ENCODE assay signal across 8 cellular contexts in the genomic region with DNA sequence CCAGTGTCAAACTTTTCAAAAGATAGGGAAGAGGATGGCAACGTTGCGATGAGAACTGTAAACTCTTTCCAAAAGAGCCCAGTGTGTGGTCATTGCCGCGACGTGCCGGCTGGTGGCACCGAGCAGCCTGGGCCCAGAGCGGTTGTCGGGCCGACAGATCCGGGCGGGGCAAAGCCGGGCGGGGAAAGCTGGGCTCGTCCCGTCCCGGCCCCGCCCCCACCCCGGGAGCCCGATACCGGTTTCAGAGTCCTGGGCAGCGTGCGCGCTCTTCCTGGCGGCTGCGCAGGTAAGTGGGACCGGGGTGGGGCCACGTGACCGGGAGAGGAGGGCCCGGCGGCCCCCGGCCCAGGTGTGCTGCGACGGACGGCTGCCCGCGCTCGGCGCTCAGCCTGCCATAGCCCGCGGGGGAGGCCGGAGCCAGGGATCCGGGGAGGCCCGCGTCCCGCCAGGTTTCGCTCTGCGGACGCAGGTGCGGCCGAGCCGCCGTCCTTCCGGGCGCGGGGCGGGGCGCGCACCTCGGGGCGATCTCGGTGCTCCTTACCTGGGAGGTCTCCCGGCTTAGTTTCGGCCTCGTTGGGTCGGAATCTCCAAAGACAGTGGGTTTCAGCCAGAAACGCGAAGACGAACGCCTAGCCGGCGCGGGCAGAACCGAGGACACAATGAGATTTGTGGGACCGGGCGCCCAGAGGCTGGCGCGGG. TPM values are rescaled to one million over a fixed set of nuclear protein-coding genes. Genes with fewer than 3 reads are reported as not detected.
DNase-seq lines count a peak whose midpoint lies in the region; ATAC-seq lines count a peak whose summit lies in the region.

A gene with protein sequence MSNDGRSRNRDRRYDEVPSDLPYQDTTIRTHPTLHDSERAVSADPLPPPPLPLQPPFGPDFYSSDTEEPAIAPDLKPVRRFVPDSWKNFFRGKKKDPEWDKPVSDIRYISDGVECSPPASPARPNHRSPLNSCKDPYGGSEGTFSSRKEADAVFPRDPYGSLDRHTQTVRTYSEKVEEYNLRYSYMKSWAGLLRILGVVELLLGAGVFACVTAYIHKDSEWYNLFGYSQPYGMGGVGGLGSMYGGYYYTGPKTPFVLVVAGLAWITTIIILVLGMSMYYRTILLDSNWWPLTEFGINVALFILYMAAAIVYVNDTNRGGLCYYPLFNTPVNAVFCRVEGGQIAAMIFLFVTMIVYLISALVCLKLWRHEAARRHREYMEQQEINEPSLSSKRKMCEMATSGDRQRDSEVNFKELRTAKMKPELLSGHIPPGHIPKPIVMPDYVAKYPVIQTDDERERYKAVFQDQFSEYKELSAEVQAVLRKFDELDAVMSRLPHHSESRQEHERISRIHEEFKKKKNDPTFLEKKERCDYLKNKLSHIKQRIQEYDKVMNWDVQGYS (plus strand): TSS at position 232 of the 699 bp plus-strand sequence. CDS start 4,270 bp downstream, outside the sequence.

- H3K36me3 Mint-ChIP-seq in CD8-positive, alpha-beta memory T cell, result peaks cover 0 to 26% (median 6%) of the 10 kb centered on the region in 3 donors

- CTCF ChIA-PET in CD8-positive, alpha-beta memory T cell (lab: Charles Lee), result no interaction called here

- WGBS in mesodermal cell (ENCODE audit: insufficient coverage in 2 of 2), 2 experiments, result 3 to 4% methylated on average over 57 to 76 of the region's 78 CpGs

- peak; percentile 13 to 60 (median 28) for DNase-seq in CD8-positive, alpha-beta memory T cell
- DNase-seq in NCI-H2029 (lab: John Stamatoyannopoulos, UW) (peak; percentile 97), epidermal melanocyte (ENCODE audit: insufficient read length, low spot score) (peak; percentile 73), NK-92 (lab: John Stamatoyannopoulos, UW; ENCODE audit: unreplicated experiment) (no peak)
- DNase-seq in activated CD8-positive, alpha-beta memory T cell treated with anti-CD3 and anti-CD28 coated beads, Interleukin-2, amount 50 U/mL, for 4 hours, result peak; percentile 36
- peak; percentile 7 for DNase-seq in stimulated activated CD8-positive, alpha-beta memory T cell treated with anti-CD3 and anti-CD28 coated beads, Interleukin-4, amount 100 ng/mL, for 24 hours (ENCODE audit: low read depth)

- peaks cover 7 to 13% (median 11%) of the 10 kb centered on the region in 3 donors for H3K4me1 Mint-ChIP-seq in CD8-positive, alpha-beta memory T cell

- H3K4me1 ChIP-seq in CD8-positive, alpha-beta memory T cell (ENCODE audit: insufficient read depth, low read length), result no peaks in the 10 kb centered on the region
- no peaks in the 10 kb centered on the region for H3K4me1 ChIP-seq in mesodermal cell (ENCODE audit: control insufficient read depth, insufficient read depth, low read length, poor library complexity, severe bottlenecking)

- peak within 1 kb of the TSS; percentile 16 for H3K27ac ChIP-seq in CD8-positive, alpha-beta memory T cell (ENCODE audit: low read depth, low read length)
- no peak within 1 kb of the TSS for H3K27ac ChIP-seq in mesodermal cell (ENCODE audit: low read depth, low read length, severe bottlenecking)

- H3K27me3 Mint-ChIP-seq in CD8-positive, alpha-beta memory T cell, result no peaks in the 10 kb centered on the region

- H3K27me3 ChIP-seq in CD8-positive, alpha-beta memory T cell (ENCODE audit: insufficient read depth, low read length, poor library complexity, severe bottlenecking), result no peaks in the 10 kb centered on the region

- H3K9me3 ChIP-seq in CD8-positive, alpha-beta memory T cell (ENCODE audit: low read length), result no peaks in the 10 kb centered on the region
- H3K9me3 ChIP-seq in mesodermal cell (ENCODE audit: control insufficient read depth, low read length), result no peaks in the 10 kb centered on the region

- ATAC-seq in GM21381 (IDR thresholded peaks at IDR 0.05; ENCODE audit: unreplicated experiment), result peak; percentile 80

- H3K4me3 Mint-ChIP-seq in CD8-positive, alpha-beta memory T cell, result peak within 1 kb of the TSS; percentile 57 to 88 (median 74)

- H3K36me3 ChIP-seq in CD8-positive, alpha-beta memory T cell (ENCODE audit: insufficient read depth, low read length), result no peaks in the 10 kb centered on the region
- H3K36me3 ChIP-seq in mesodermal cell (ENCODE audit: control insufficient read depth, insufficient read depth, low read length), result peaks cover 37% of the 10 kb centered on the region

- peak within 1 kb of the TSS; percentile 14 to 91 (median 45) for H3K27ac Mint-ChIP-seq in CD8-positive, alpha-beta memory T cell

- H3K4me3 ChIP-seq in CD8-positive, alpha-beta memory T cell (ENCODE audit: low read length), result peak within 1 kb of the TSS; percentile 45
- peak within 1 kb of the TSS; percentile 56 for H3K4me3 ChIP-seq in mesodermal cell (ENCODE audit: extremely low read depth, insufficient read depth, low read length, poor library complexity, severe bottlenecking)

- H3K9me3 Mint-ChIP-seq in CD8-positive, alpha-beta memory T cell, result no peaks in the 10 kb centered on the region

- POLR2A ChIA-PET in CD8-positive, alpha-beta memory T cell (lab: Charles Lee), result no interaction called here

RNA-seq across cellular contexts. Expression of the gene that starts here (rescaled TPM):
- total RNA-seq in CD8-positive, alpha-beta memory T cell, result under 1 TPM; 0.39 to 0.40 TPM
- 1.4 TPM for polyA plus RNA-seq in CD8-positive, alpha-beta memory T cell
- 1.4 TPM for polyA plus RNA-seq in mesodermal cell (2013, experiment 1 of 2)
- 1.3 TPM for polyA plus RNA-seq in mesodermal cell (2013, experiment 2 of 2)
